In genomic region chr1:5637171-5637570, GRCh38 we compare ENCODE assay signal across 9 cellular contexts.
DNase-seq lines count a peak whose midpoint lies in the region; ATAC-seq, FAIRE-seq and TF ChIP-seq lines count a peak whose summit lies in the region.
"Had no signal": no experiment of that assay in that cellular context is flagged by ENCODE, and none has a peak within 500 bp of the region (broad histone marks: within the 10 kb centered on the region; RNA-seq: fewer than 3 reads in every experiment).

No MANE protein-coding gene starts in this region.

- H3K36me3 Mint-ChIP-seq in activated naive CD4-positive, alpha-beta T cell treated with anti-CD3 and anti-CD28 coated beads for 36 hours (ENCODE audit: low read depth): no peaks in the 10 kb centered on the region

- FAIRE-seq in small intestine (lab: Jason Lieb, UNC) (no peak), GM12892 (lab: Jason Lieb, UNC) (no peak)

- DNase-seq in activated naive CD4-positive, alpha-beta T cell treated with anti-CD3 and anti-CD28 coated beads for 36 hours: peak; percentile 44
- no peak for DNase-seq in activated naive CD4-positive, alpha-beta T cell (lab: John Stamatoyannopoulos, UW)
- peak; percentile 53 for DNase-seq in NB4 (ENCODE audit: low read depth)
- no peak for DNase-seq in astrocyte of the spinal cord (ENCODE audit: low read depth, low spot score)
- peak; percentile 17 for DNase-seq in small intestine
- no peak for DNase-seq in GM12892 (ENCODE audit: insufficient read length)
- no peak for DNase-seq in AG08396 (ENCODE audit: low spot score)
- DNase-seq: gastrocnemius medialis had no signal

- intact Hi-C loops in activated naive CD4-positive, alpha-beta T cell treated with anti-CD3 and anti-CD28 coated beads for 36 hours (cut with micrococcal nuclease): loop anchor here (1.0 kb wide), 1 partner anchor 109 kb away; no protein-coding TSS in a partner anchor

- H3K9me3 ChIP-seq in small intestine (ENCODE audit: control insufficient read depth, low read depth): no peaks in the 10 kb centered on the region
- H3K9me3 ChIP-seq: gastrocnemius medialis had no signal

- H3K27ac ChIP-seq in small intestine (ENCODE audit: low read depth in 1 of 2, low read length in 1 of 2): no peak overlapping the region
- H3K27ac ChIP-seq: gastrocnemius medialis had no signal

- no peaks in the 10 kb centered on the region for H3K4me1 Mint-ChIP-seq in activated naive CD4-positive, alpha-beta T cell treated with anti-CD3 and anti-CD28 coated beads for 36 hours (ENCODE audit: low read depth)

- no peaks in the 10 kb centered on the region for H3K36me3 ChIP-seq in small intestine (ENCODE audit: control insufficient read depth in 2 of 2, insufficient read depth in 2 of 2, low read length in 2 of 2)
- H3K36me3 ChIP-seq: gastrocnemius medialis had no signal

- TF ChIP-seq POLR2A in NB4 (IDR thresholded peaks at IDR 0.05; ENCODE audit: extremely low read depth, insufficient read length) (no peak), GM12892 (IDR thresholded peaks at IDR 0.05; ENCODE audit: low read depth, low read length) (no peak)

- 67 to 77% (median 73%) methylated on average over 2 of the region's 2 CpGs for WGBS in small intestine, 3 donors

- peaks cover 19% of the 10 kb centered on the region for H3K27me3 Mint-ChIP-seq in activated naive CD4-positive, alpha-beta T cell treated with anti-CD3 and anti-CD28 coated beads for 36 hours (ENCODE audit: low read depth)

- CTCF ChIA-PET in activated naive CD4-positive, alpha-beta T cell treated with anti-CD3 and anti-CD28 coated beads for 36 hours (lab: Charles Lee): no interaction called here

- in situ Hi-C loops in astrocyte of the spinal cord (cut with HindIII; ENCODE audit: low sequenced_read_pairs): no loop called here

- H3K4me1 ChIP-seq in small intestine (ENCODE audit: control insufficient read depth in 2 of 2, insufficient read depth in 1 of 2, low read depth in 1 of 2, low read length in 1 of 2): no peaks in the 10 kb centered on the region
- H3K4me1 ChIP-seq: gastrocnemius medialis had no signal

- TF ChIP-seq CTCF in NB4 (IDR thresholded peaks at IDR 0.05; ENCODE audit: low read depth, low read length) (peak; percentile 89), astrocyte of the spinal cord (IDR thresholded peaks at IDR 0.05; ENCODE audit: low read depth, low read length) (peak; percentile 13)

- ATAC-seq in HG03469 (IDR thresholded peaks at IDR 0.05; ENCODE audit: unreplicated experiment): no peak
- ATAC-seq: gastrocnemius medialis had no signal

- no peaks in the 10 kb centered on the region for H3K9me3 Mint-ChIP-seq in activated naive CD4-positive, alpha-beta T cell treated with anti-CD3 and anti-CD28 coated beads for 36 hours

- H3K27me3 ChIP-seq in small intestine (ENCODE audit: control insufficient read depth in 2 of 2, insufficient read depth in 2 of 2, low read length in 2 of 2): peaks cover 0 to 7% of the 10 kb centered on the region in 2 donors
- H3K27me3 ChIP-seq: gastrocnemius medialis had no signal

- H3K4me3 Mint-ChIP-seq in activated naive CD4-positive, alpha-beta T cell treated with anti-CD3 and anti-CD28 coated beads for 36 hours: no peak overlapping the region

- H3K4me3 ChIP-seq in NB4 (ENCODE audit: low read depth, low read length) (no peak overlapping the region), astrocyte of the spinal cord (ENCODE audit: low read depth, low read length) (no peak overlapping the region), small intestine (ENCODE audit: low read depth in 1 of 2, low read length in 2 of 2) (no peak overlapping the region)
- H3K4me3 ChIP-seq: gastrocnemius medialis had no signal

- no peak overlapping the region for H3K27ac Mint-ChIP-seq in activated naive CD4-positive, alpha-beta T cell treated with anti-CD3 and anti-CD28 coated beads for 36 hours

Comparison
In these comparisons a context has a peak if more than half of its experiments do, and no peak if none do; other contexts are left out.
1. DNase-seq: peak in activated naive CD4-positive, alpha-beta T cell treated with anti-CD3 and anti-CD28 coated beads for 36 hours (single experiment), NB4 (single experiment) and small intestine (single experiment); none in activated naive CD4-positive, alpha-beta T cell (0 of 4), astrocyte of the spinal cord (single experiment), GM12892 (single experiment) and AG08396 (single experiment).